16 cellular contexts compared by ENCODE assay signal in genomic region chr4:130478406-130478805, GRCh38.
DNase-seq lines count a peak whose midpoint lies in the region; ATAC-seq and TF ChIP-seq lines count a peak whose summit lies in the region.
"Had no signal": no experiment of that assay in that cellular context is flagged by ENCODE, and none has a peak within 500 bp of the region (broad histone marks: within the 10 kb centered on the region; RNA-seq: fewer than 3 reads in every experiment).

No MANE protein-coding gene starts in this region.

- no peaks in the 10 kb centered on the region for H3K36me3 Mint-ChIP-seq in stimulated activated naive B cell treated with anti-CD40 and anti-IgM and Interleukin-4, amounts not matched to agents 10 μg/mL and 1 μg/mL and 100 μg/mL, for 72 hours

- H2AFZ ChIP-seq in IMR-90 (replicated peaks; ENCODE audit: low read length, poor library complexity) = peak overlapping the region; percentile 63
- H2AFZ ChIP-seq in mesenchymal stem cell (ENCODE audit: low read depth, low read length) = no peak overlapping the region

- peak overlapping the region; percentile 39; the same call in 2 of the 3 replicates for H2BK15ac ChIP-seq in IMR-90 (ENCODE audit: low read depth, low read length)
- H2BK15ac ChIP-seq in mesenchymal stem cell (ENCODE audit: low read depth, poor library complexity, severe bottlenecking) = no peak overlapping the region

- 36% methylated on average over 2 of the region's 3 CpGs; no CpG with 5 or more reads in 1 of the 2 experiments for WGBS in IMR-90 (ENCODE audit: extremely low coverage in 2 of 2, insufficient read length in 1 of 2), 2 experiments
- WGBS in mesenchymal stem cell = 79% methylated on average over 3 of the region's 3 CpGs

- H3K9me3 ChIP-seq in IMR-90 (ENCODE audit: control insufficient read depth, insufficient read depth, low read length) (no peaks in the 10 kb centered on the region), mesenchymal stem cell (ENCODE audit: control insufficient read depth, low read length) (no peaks in the 10 kb centered on the region), gastrocnemius medialis (no peaks in the 10 kb centered on the region)
- H3K9me3 ChIP-seq: ascending aorta, HAP-1 had no signal

- no peak for TF ChIP-seq CTCF in AG10803 (conservative IDR thresholded peaks at IDR 0.05; ENCODE audit: low read length)
- TF ChIP-seq CTCF in IMR-90 (conservative IDR thresholded peaks at IDR 0.05; ENCODE audit: low read depth, low read length) = no peak
- TF ChIP-seq CTCF in epithelial cell of esophagus (IDR thresholded peaks at IDR 0.05; ENCODE audit: insufficient read depth, low read depth, low read length, missing control alignments) = no peak
- no peak for TF ChIP-seq CTCF in gastrocnemius medialis (IDR thresholded peaks at IDR 0.05 in 4 of 5, conservative IDR thresholded peaks at IDR 0.05 in 1 of 5)

- H4K8ac ChIP-seq in IMR-90 (ENCODE audit: low read depth in 2 of 2, low read length in 2 of 2) (peak overlapping the region; percentile 29 to 47), mesenchymal stem cell (ENCODE audit: low read length) (no peak overlapping the region)

- POLR2A ChIA-PET in IMR-90 (lab: Charles Lee; ENCODE audit: unreplicated experiment) = no interaction called here

- H3K4me2 ChIP-seq in IMR-90 (ENCODE audit: low read depth, low read length) (no peak overlapping the region), mesenchymal stem cell (ENCODE audit: low read length, poor library complexity, severe bottlenecking) (no peak overlapping the region)

- H2BK120ac ChIP-seq in IMR-90 (ENCODE audit: low read depth, low read length) (peak overlapping the region; percentile 81), mesenchymal stem cell (ENCODE audit: low read depth, low read length) (no peak overlapping the region)

- H3K9ac ChIP-seq in IMR-90 (ENCODE audit: low read depth, low read length) (no peak overlapping the region), mesenchymal stem cell (ENCODE audit: low read length) (peak overlapping the region; percentile 79)

- dilution Hi-C loops in IMR-90 (cut with HindIII; ENCODE audit: low sequenced_read_pairs, unreplicated experiment) = no loop called here

- no TSS peak for BruUV-seq in IMR-90 (replicated peaks; lab: Mats Ljungman, UMichigan)

- H3K56ac ChIP-seq in IMR-90 (ENCODE audit: extremely low read depth, insufficient read depth, low read length) = no peak overlapping the region

- H4K91ac ChIP-seq in IMR-90 (ENCODE audit: insufficient read depth, low read depth, low read length) (peak overlapping the region; percentile 25), mesenchymal stem cell (ENCODE audit: low read length) (no peak overlapping the region)

- no peak overlapping the region for H3K23ac ChIP-seq in IMR-90 (ENCODE audit: low read depth, low read length)
- H3K23ac ChIP-seq in mesenchymal stem cell (ENCODE audit: low read length in 2 of 2) = peak overlapping the region in 1 of 2 experiments; percentile 2

- H3K36me3 ChIP-seq in IMR-90 (ENCODE audit: control insufficient read depth, insufficient read depth, low read length) (no peaks in the 10 kb centered on the region), mesenchymal stem cell (ENCODE audit: control insufficient read depth in 1 of 2, insufficient read depth in 2 of 2, low read depth in 1 of 2, low read length in 2 of 2) (no peaks in the 10 kb centered on the region), gastrocnemius medialis (no peaks in the 10 kb centered on the region)
- H3K36me3 ChIP-seq: ascending aorta, BE2C, HAP-1 had no signal

- no peak overlapping the region; the same call in 1 of the 2 replicates for H4K5ac ChIP-seq in IMR-90 (ENCODE audit: low read depth, low read length)

- CTCF ChIA-PET in IMR-90 (lab: Yijun Ruan, JAX) = interaction anchor here (0.9 kb wide), 1 partner anchor 11 kb away, joined by 4 read pairs; no protein-coding TSS in a partner anchor

- no peaks in the 10 kb centered on the region for H3K27me3 Mint-ChIP-seq in stimulated activated naive B cell treated with anti-CD40 and anti-IgM and Interleukin-4, amounts not matched to agents 10 μg/mL and 1 μg/mL and 100 μg/mL, for 72 hours

- no peaks in the 10 kb centered on the region for H4K20me1 ChIP-seq in IMR-90 (ENCODE audit: insufficient read depth, low read length)

- peak overlapping the region; percentile 78; the same call in 1 of the 2 replicates for H3K14ac ChIP-seq in IMR-90 (replicated peaks; ENCODE audit: low read depth, low read length)
- H3K14ac ChIP-seq in mesenchymal stem cell (ENCODE audit: low read length in 2 of 2) = no peak overlapping the region

- H2AK5ac ChIP-seq in IMR-90 (ENCODE audit: low read depth, low read length) (peak overlapping the region; percentile 20; the same call in 1 of the 2 replicates), mesenchymal stem cell (ENCODE audit: low read length, severe bottlenecking) (no peak overlapping the region)

- ATAC-seq in IMR-90 (ENCODE audit: low read depth) (peak; percentile 88), gastrocnemius medialis (no peak)
- no peak for ATAC-seq in stimulated activated naive B cell treated with anti-CD40 and anti-IgM and Interleukin-4, amounts not matched to agents 10 μg/mL and 1 μg/mL and 100 μg/mL, for 72 hours (replicated peaks)
- ATAC-seq: activated T-cell treated with anti-CD3 and anti-CD28 coated beads, Interleukin-2, amount 50 U/mL, for 4 hours had no signal

- peak overlapping the region; percentile 13 for H2BK20ac ChIP-seq in IMR-90 (ENCODE audit: low read depth, low read length)

- H3K79me1 ChIP-seq in IMR-90 (ENCODE audit: low read depth in 1 of 2, low read length in 2 of 2) (no peaks in the 10 kb centered on the region), mesenchymal stem cell (replicated peaks; ENCODE audit: low read length, poor library complexity, severe bottlenecking) (no peaks in the 10 kb centered on the region)

- no peak for TF ChIP-seq RAD21 in IMR-90 (IDR thresholded peaks at IDR 0.05; ENCODE audit: low read length)

- no peaks in the 10 kb centered on the region for H3K4me1 Mint-ChIP-seq in stimulated activated naive B cell treated with anti-CD40 and anti-IgM and Interleukin-4, amounts not matched to agents 10 μg/mL and 1 μg/mL and 100 μg/mL, for 72 hours

- H3K27ac ChIP-seq in IMR-90 (ENCODE audit: insufficient read depth, low read length) (peak overlapping the region; percentile 25; the same call in 1 of the 2 replicates), mesenchymal stem cell (ENCODE audit: low read length, poor library complexity, severe bottlenecking) (no peak overlapping the region), gastrocnemius medialis (no peak overlapping the region)
- H3K27ac ChIP-seq: ascending aorta had no signal

- H3K27me3 ChIP-seq in IMR-90 (ENCODE audit: control insufficient read depth, insufficient read depth, low read length) = no peaks in the 10 kb centered on the region
- H3K27me3 ChIP-seq in mesenchymal stem cell (ENCODE audit: control insufficient read depth in 1 of 2, insufficient read depth in 1 of 2, low read length in 2 of 2) = no peaks in the 10 kb centered on the region
- no peaks in the 10 kb centered on the region for H3K27me3 ChIP-seq in gastrocnemius medialis
- H3K27me3 ChIP-seq: ascending aorta, BE2C had no signal

- H3K9me3 Mint-ChIP-seq in stimulated activated naive B cell treated with anti-CD40 and anti-IgM and Interleukin-4, amounts not matched to agents 10 μg/mL and 1 μg/mL and 100 μg/mL, for 72 hours = peaks cover 2 to 4% of the 10 kb centered on the region in 2 donors

- H3K4ac ChIP-seq in IMR-90 (ENCODE audit: low read depth, low read length) (peak overlapping the region; percentile 58), mesenchymal stem cell (ENCODE audit: low read depth in 1 of 2, low read length in 2 of 2) (no peak overlapping the region)

- in situ Hi-C loops in IMR-90 (cut with MboI; ENCODE audit: low sequenced_read_pairs) = no loop called here
- in situ Hi-C loops in gastrocnemius medialis (cut with MboI; ENCODE audit: low sequenced_read_pairs in 4 of 4) = no loop called here

- peaks cover 2% of the 10 kb centered on the region; the same call in 1 of the 2 replicates for H3K4me1 ChIP-seq in IMR-90 (ENCODE audit: control insufficient read depth, insufficient read depth, low read length)
- no peaks in the 10 kb centered on the region for H3K4me1 ChIP-seq in mesenchymal stem cell (ENCODE audit: control insufficient read depth, insufficient read depth, low read depth, low read length)
- no peaks in the 10 kb centered on the region for H3K4me1 ChIP-seq in gastrocnemius medialis
- H3K4me1 ChIP-seq: ascending aorta, BE2C, HAP-1 had no signal

- no peaks in the 10 kb centered on the region for H3K9me1 ChIP-seq in IMR-90 (ENCODE audit: insufficient read depth, low read length)

- no peak overlapping the region for H3K4me3 Mint-ChIP-seq in stimulated activated naive B cell treated with anti-CD40 and anti-IgM and Interleukin-4, amounts not matched to agents 10 μg/mL and 1 μg/mL and 100 μg/mL, for 72 hours
- H3K4me3 Mint-ChIP-seq: activated T-cell treated with anti-CD3 and anti-CD28 coated beads, Interleukin-2, amount 50 U/mL, for 4 hours had no signal

- TF ChIP-seq POLR2A in IMR-90 (IDR thresholded peaks at IDR 0.05; ENCODE audit: low read depth, low read length) (peak; percentile 24; the same call in 1 of the 2 replicates), gastrocnemius medialis (IDR thresholded peaks at IDR 0.05) (no peak)

- peak; percentile 62 for DNase-seq in AG10803 (ENCODE audit: low read depth)
- peak; percentile 87 for DNase-seq in IMR-90
- peak; percentile 93 for DNase-seq in epithelial cell of esophagus (ENCODE audit: low read depth)
- peak; percentile 75 for DNase-seq in mesenchymal stem cell
- DNase-seq in gastrocnemius medialis = no peak
- DNase-seq in SIG-M5 (lab: John Stamatoyannopoulos, UW) = no peak
- DNase-seq in stimulated activated naive B cell treated with anti-CD40 and anti-IgM and Interleukin-4, amounts not matched to agents 10 μg/mL and 1 μg/mL and 100 μg/mL, for 72 hours = no peak
- no peak for DNase-seq in NOMO-1 treated with dmso at 0.1 percent for 144 hours (lab: John Stamatoyannopoulos, UW; ENCODE audit: unreplicated experiment)
- DNase-seq: activated CD4-positive, alpha-beta T cell treated with anti-CD3 and anti-CD28 coated beads for 4 hours; activated T-cell treated with anti-CD3 and anti-CD28 coated beads, Interleukin-2, amount 50 U/mL, for 4 hours; BE2C; effector memory CD4-positive, alpha-beta T cell; MV-4-11; stimulated activated CD4-positive, alpha-beta T cell treated with anti-CD3 and anti-CD28 coated beads, Interleukin-1b, Interleukin-23, amount 100 ng/mL, for 48 hours had no signal

- peak overlapping the region; percentile 74; the same call in 1 of the 2 replicates for H3K18ac ChIP-seq in IMR-90 (ENCODE audit: low read depth, low read length)
- no peak overlapping the region for H3K18ac ChIP-seq in mesenchymal stem cell (ENCODE audit: low read depth in 1 of 2, low read length in 2 of 2)

- H2BK5ac ChIP-seq in IMR-90 (ENCODE audit: low read depth, low read length, poor library complexity, severe bottlenecking) (peak overlapping the region; percentile 93), mesenchymal stem cell (ENCODE audit: low read depth, low read length, poor library complexity, severe bottlenecking) (no peak overlapping the region)

- intact Hi-C loops in IMR-90 (cut with micrococcal nuclease) (no loop called here), gastrocnemius medialis (cut with DNase I; ENCODE audit: low total_unique reads) (no loop called here)

- no peak overlapping the region for H3K27ac Mint-ChIP-seq in stimulated activated naive B cell treated with anti-CD40 and anti-IgM and Interleukin-4, amounts not matched to agents 10 μg/mL and 1 μg/mL and 100 μg/mL, for 72 hours

- no peak overlapping the region for H3K4me3 ChIP-seq in AG10803 (ENCODE audit: low read length)
- no peak overlapping the region for H3K4me3 ChIP-seq in IMR-90 (ENCODE audit: insufficient read depth, low read depth, low read length)
- no peak overlapping the region for H3K4me3 ChIP-seq in epithelial cell of esophagus (ENCODE audit: low read length)
- no peak overlapping the region for H3K4me3 ChIP-seq in mesenchymal stem cell (ENCODE audit: insufficient read depth in 1 of 2, low read depth in 1 of 2, low read length in 2 of 2)
- H3K4me3 ChIP-seq in gastrocnemius medialis = no peak overlapping the region
- H3K4me3 ChIP-seq: ascending aorta, HAP-1 had no signal

- peak overlapping the region in 1 of 2 experiments; percentile 34 for H2BK12ac ChIP-seq in mesenchymal stem cell (ENCODE audit: low read length in 2 of 2)

- no peak overlapping the region for H2AK9ac ChIP-seq in IMR-90 (replicated peaks; ENCODE audit: low read depth, low read length, poor library complexity)

Comparison
In these comparisons a context has a peak if more than half of its experiments do, and no peak if none do; other contexts are left out.
1. DNase-seq: peak in AG10803 (single experiment), IMR-90 (single experiment), epithelial cell of esophagus (single experiment) and mesenchymal stem cell (single experiment); none in gastrocnemius medialis (0 of 2), SIG-M5 (single experiment), stimulated activated naive B cell treated with anti-CD40 and anti-IgM and Interleukin-4, amounts not matched to agents 10 μg/mL and 1 μg/mL and 100 μg/mL, for 72 hours (single experiment) and NOMO-1 treated with dmso at 0.1 percent for 144 hours (single experiment).